26 cellular contexts compared by ENCODE assay signal in the genomic region with DNA sequence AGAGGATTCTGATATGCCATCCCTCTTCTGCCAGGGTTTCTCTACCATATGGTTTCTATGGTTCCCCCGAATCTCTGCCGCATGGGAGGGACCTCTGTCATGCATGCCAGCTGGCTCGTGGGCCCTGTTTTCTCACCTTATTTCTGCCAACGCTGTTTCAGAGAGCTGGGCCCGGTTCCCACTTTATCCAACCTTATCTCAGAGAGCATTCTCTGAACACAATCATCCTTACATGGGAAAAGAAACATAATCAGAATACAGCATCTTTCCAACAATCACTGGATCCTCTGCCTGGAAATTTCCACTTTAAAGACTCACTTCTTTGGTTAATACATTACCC.
DNase-seq lines count a peak whose midpoint lies in the region; ATAC-seq lines count a peak whose summit lies in the region.
"Had no signal": no experiment of that assay in that cellular context is flagged by ENCODE, and none has a peak within 500 bp of the region (broad histone marks: within the 10 kb centered on the region; RNA-seq: fewer than 3 reads in every experiment).

No MANE protein-coding gene starts in this region.

- no peaks in the 10 kb centered on the region for H3K9me3 ChIP-seq in aorta (ENCODE audit: control insufficient read depth, low read length)
- H3K9me3 ChIP-seq: tibial nerve had no signal

- H3K36me3 ChIP-seq in aorta (ENCODE audit: control insufficient read depth in 1 of 2, insufficient read depth in 2 of 2, low read length in 1 of 2): no peaks in the 10 kb centered on the region
- H3K36me3 ChIP-seq: tibial nerve had no signal

- DNase-seq in DMS 273 (lab: John Stamatoyannopoulos, UW; ENCODE audit: unreplicated experiment): peak; percentile 36
- no peak for DNase-seq in DMS 273 treated with DMSO at 0.1 percent for 48 hours (lab: John Stamatoyannopoulos, UW)
- DNase-seq in cerebellar cortex (ENCODE audit: low spot score): peak; percentile 92
- DNase-seq in left cardiac atrium: peak; percentile 76
- DNase-seq in aorta: peak in 1 of 2 donors; percentile 49
- DNase-seq in retina: no peak
- DNase-seq in KBM-7: no peak
- DNase-seq: activated CD4-positive, alpha-beta T cell treated with anti-CD3 and anti-CD28 coated beads, Interleukin-2, amount 50 U/mL, for 4 hours; activated CD8-positive, alpha-beta memory T cell treated with anti-CD3 and anti-CD28 coated beads, Interleukin-2, amount 50 U/mL, for 48 hours; activated naive CD8-positive, alpha-beta T cell treated with anti-CD3 and anti-CD28 coated beads, Interleukin-2, amount 50 U/mL, for 24 hours; COR-L47; effector CD4-positive, alpha-beta T cell; mesenchymal stem cell; naive thymus-derived CD8-positive, alpha-beta T cell; NCI-H1417; NCI-H748 treated with DMSO at 0.1 percent for 48 hours; PC-9; stimulated activated CD4-positive, alpha-beta T cell treated with anti-CD3 and anti-CD28 coated beads, Interleukin-2, amount 100 ng/mL, for 48 hours; stimulated activated naive CD4-positive, alpha-beta T cell treated with Interleukin-2 at 50 U/mL for 16 hours; T-helper 2 cell had no signal

- in situ Hi-C loops in KBM-7 (cut with MboI; ENCODE audit: low pct_unique_long_range_greater_than_20kb, low sequenced_read_pairs): no loop called here

- peak overlapping the region in 1 of 2 donors; percentile 25 for H3K27ac ChIP-seq in aorta (ENCODE audit: low read depth in 1 of 2, low read length in 2 of 2)
- H3K27ac ChIP-seq: 22Rv1, PC-9, skin epidermis, tibial nerve, VCaP had no signal

- WGBS in aorta, 2 donors: 4 to 10% methylated on average over 5 of the region's 5 CpGs

- ATAC-seq in left cardiac atrium: peak; percentile 97 to 98
- peak; percentile 26 for ATAC-seq in aorta (ENCODE audit: low FRiP score)
- ATAC-seq in GM19397 (IDR thresholded peaks at IDR 0.05; ENCODE audit: unreplicated experiment): no peak
- ATAC-seq: activated naive CD8-positive, alpha-beta T cell treated with anti-CD3 and anti-CD28 coated beads, Interleukin-2, amount 50 U/mL, for 24 hours; HepG2; naive thymus-derived CD8-positive, alpha-beta T cell had no signal

- H3K4me1 ChIP-seq in aorta (ENCODE audit: control insufficient read depth in 1 of 2, insufficient read depth in 2 of 2, low read length in 2 of 2): peaks cover 2 to 4% of the 10 kb centered on the region in 2 donors
- H3K4me1 ChIP-seq: tibial nerve had no signal

- H3K4me3 ChIP-seq in aorta (ENCODE audit: low read length in 2 of 2): no peak overlapping the region
- H3K4me3 ChIP-seq: PC-9, skin epidermis, tibial nerve had no signal

- no peaks in the 10 kb centered on the region for H3K27me3 ChIP-seq in aorta (ENCODE audit: control insufficient read depth in 1 of 2, insufficient read depth in 2 of 2, low read length in 1 of 2)
- H3K27me3 ChIP-seq: tibial nerve had no signal

- intact Hi-C loops in left cardiac atrium (cut with DNase I): no loop called here
- intact Hi-C loops in aorta (cut with DNase I): no loop called here

Comparison
In these comparisons a context has a peak if more than half of its experiments do, and no peak if none do; other contexts are left out.
1. DNase-seq: peak in DMS 273 (single experiment), cerebellar cortex (single experiment) and left cardiac atrium (single experiment); none in DMS 273 treated with DMSO at 0.1 percent for 48 hours (single experiment), retina (single experiment) and KBM-7 (single experiment).